Comparison of ENCODE assay signal across 1 cellular context in genomic region chr2:241609859-241610793, GRCh38.
A peak's percentile ranks its signal among the peaks of the same experiment; 100 is the strongest.
TF ChIP-seq lines count a peak whose summit lies in the region.

No MANE protein-coding gene starts in this region.

TF ChIP-seq in HEK293, 187 proteins besides CTCF, POLR2A, EP300 and RAD21 (continued from another document and continues in another):
- TF ChIP-seq AEBP2 (tag by site-specific recombination; IDR thresholded peaks at IDR 0.05; ENCODE audit: borderline replicate concordance) (no peak), ZNF133 (tag by site-specific recombination; IDR thresholded peaks at IDR 0.05) (no peak), ZNF174 (tag by site-specific recombination; IDR thresholded peaks at IDR 0.05) (no peak), OSR2 (tag by site-specific recombination; IDR thresholded peaks at IDR 0.05) (0 out of 2 replicates have a peak, but pooled peaks have one; percentile 17), SP7 (tag by site-specific recombination; IDR thresholded peaks at IDR 0.05) (0 out of 2 replicates have a peak, but pooled peaks have one; percentile 22), ZNF692 (tag by site-specific recombination; IDR thresholded peaks at IDR 0.05) (no peak), KLF9 (tag by site-specific recombination; IDR thresholded peaks at IDR 0.05; ENCODE audit: low read depth) (peak; percentile 60; the same call in 1 of the 2 replicates), ZNF26 (tag by site-specific recombination; IDR thresholded peaks at IDR 0.05) (no peak), GLI2 (tag by site-specific recombination; IDR thresholded peaks at IDR 0.05; ENCODE audit: borderline replicate concordance, low read depth) (no peak), PATZ1 (tag by site-specific recombination; IDR thresholded peaks at IDR 0.05) (peak; percentile 69), ZNF518A (tag by site-specific recombination; conservative IDR thresholded peaks at IDR 0.05; ENCODE audit: low read depth) (no peak), ZNF776 (tag by site-specific recombination; IDR thresholded peaks at IDR 0.05; ENCODE audit: borderline replicate concordance) (no peak), ZNF544 (tag by site-specific recombination; IDR thresholded peaks at IDR 0.05) (no peak), ZNF37A (tag by site-specific recombination; IDR thresholded peaks at IDR 0.05) (no peak), KLF7 (tag by site-specific recombination; IDR thresholded peaks at IDR 0.05; ENCODE audit: borderline replicate concordance) (0 out of 2 replicates have a peak, but pooled peaks have one; percentile 52), ZNF23 (tag by site-specific recombination; IDR thresholded peaks at IDR 0.05; ENCODE audit: borderline replicate concordance) (no peak), ZBTB1 (tag by site-specific recombination; IDR thresholded peaks at IDR 0.05) (no peak), ZNF138 (tag by site-specific recombination; IDR thresholded peaks at IDR 0.05; ENCODE audit: borderline replicate concordance) (no peak), ZNF837 (tag by site-specific recombination; IDR thresholded peaks at IDR 0.05) (no peak), ZNF707 (tag by site-specific recombination; IDR thresholded peaks at IDR 0.05) (no peak), ZNF585B (tag by site-specific recombination; IDR thresholded peaks at IDR 0.05) (no peak), ZNF660 (tag by site-specific recombination; IDR thresholded peaks at IDR 0.05) (no peak), ZNF654 (tag by site-specific recombination; IDR thresholded peaks at IDR 0.05; ENCODE audit: low read depth) (no peak), ZNF280C (tag by site-specific recombination; IDR thresholded peaks at IDR 0.05) (no peak), SCRT1 (tag by site-specific recombination; IDR thresholded peaks at IDR 0.05; ENCODE audit: borderline replicate concordance) (no peak), ZBTB11 (tag by site-specific recombination; conservative IDR thresholded peaks at IDR 0.05; ENCODE audit: low read depth) (no peak), ZNF561 (tag by site-specific recombination; IDR thresholded peaks at IDR 0.05; ENCODE audit: borderline replicate concordance) (peak; percentile 68; the same call in 1 of the 2 replicates), IKZF3 (tag by site-specific recombination; IDR thresholded peaks at IDR 0.05) (no peak), ZNF513 (tag by site-specific recombination; IDR thresholded peaks at IDR 0.05) (no peak), ZNF311 (tag by site-specific recombination; IDR thresholded peaks at IDR 0.05; ENCODE audit: borderline replicate concordance) (no peak), ZSCAN5A (tag by site-specific recombination; IDR thresholded peaks at IDR 0.05) (no peak), YY1 (tag by site-specific recombination; IDR thresholded peaks at IDR 0.05) (no peak), ZNF549 (tag by site-specific recombination; IDR thresholded peaks at IDR 0.05) (no peak), SP3 (tag by site-specific recombination; IDR thresholded peaks at IDR 0.05) (peak; percentile 76), SETDB1 (IDR thresholded peaks at IDR 0.05; ENCODE audit: insufficient read length, low read length) (no peak), ZNF580 (tag by site-specific recombination; IDR thresholded peaks at IDR 0.05) (no peak), ZNF341 (tag by site-specific recombination; IDR thresholded peaks at IDR 0.05; ENCODE audit: low read depth) (no peak), ZNF510 (tag by site-specific recombination; IDR thresholded peaks at IDR 0.05; ENCODE audit: insufficient replicate concordance) (no peak), ZNF391 (tag by site-specific recombination; IDR thresholded peaks at IDR 0.05; ENCODE audit: borderline replicate concordance, low read depth) (no peak; the same call in 1 of the 2 replicates)
